22 cellular contexts compared by ENCODE assay signal in genomic region chr9:93911871-93912554, GRCh38. TPM values are rescaled to one million over a fixed set of nuclear protein-coding genes. Genes with fewer than 3 reads are reported as not detected.
DNase-seq lines count a peak whose midpoint lies in the region; ATAC-seq and TF ChIP-seq lines count a peak whose summit lies in the region.
"Had no signal": no experiment of that assay in that cellular context is flagged by ENCODE, and none has a peak within 500 bp of the region (broad histone marks: within the 10 kb centered on the region; RNA-seq: fewer than 3 reads in every experiment).

No MANE protein-coding gene starts in this region.

- ATAC-seq in body of pancreas (peak; percentile 15), lower lobe of right lung (peak in 1 of 2 donors; percentile 13), HG03097 (IDR thresholded peaks at IDR 0.05; ENCODE audit: low FRiP score, unreplicated experiment) (no peak)
- ATAC-seq: stimulated activated effector memory CD8-positive, alpha-beta T cell treated with anti-CD3 and anti-CD28 coated beads, Interleukin-12 subunit alpha, Interleukin-12 subunit beta, amount 100 ng/mL, for 72 hours had no signal

- DNase-seq in Daoy (ENCODE audit: low read depth) (peak; percentile 42), NCI-H2081 (lab: John Stamatoyannopoulos, UW) (peak; percentile 70 to 89), body of pancreas (no peak), lower lobe of right lung (peak; percentile 40), GM19240 (ENCODE audit: insufficient read length, low spot score) (no peak), NCI-H524 (lab: John Stamatoyannopoulos, UW) (no peak), osteocyte (ENCODE audit: extremely low spot score, unreplicated experiment) (no peak)
- DNase-seq: activated CD4-positive, alpha-beta T cell treated with anti-CD3 and anti-CD28 coated beads, Interleukin-2, amount 50 U/mL, for 48 hours; AML-193; DMS79; islet precursor cell; KG1; midbrain; NCI-H1694; upper lobe of left lung had no signal

- H3K4me1 Mint-ChIP-seq in osteocyte (ENCODE audit: unreplicated experiment), result no peaks in the 10 kb centered on the region
- H3K4me1 Mint-ChIP-seq: central memory CD8-positive, alpha-beta T cell; stimulated activated effector memory CD8-positive, alpha-beta T cell treated with anti-CD3 and anti-CD28 coated beads, Interleukin-12 subunit alpha, Interleukin-12 subunit beta, amount 100 ng/mL, for 72 hours had no signal

- H3K36me3 ChIP-seq in body of pancreas (replicated peaks in 1 of 2; ENCODE audit: insufficient read depth in 1 of 2, low read depth in 2 of 2) (no peaks in the 10 kb centered on the region), lower lobe of right lung (no peaks in the 10 kb centered on the region)
- H3K36me3 ChIP-seq: neutrophil, upper lobe of left lung had no signal

- H3K9me3 ChIP-seq in body of pancreas (no peaks in the 10 kb centered on the region), lower lobe of right lung (no peaks in the 10 kb centered on the region)
- H3K9me3 ChIP-seq: neutrophil, upper lobe of left lung had no signal

- H3K4me1 ChIP-seq in body of pancreas (no peaks in the 10 kb centered on the region), lower lobe of right lung (no peaks in the 10 kb centered on the region)
- H3K4me1 ChIP-seq: upper lobe of left lung had no signal

- H3K9me3 Mint-ChIP-seq in osteocyte (ENCODE audit: unreplicated experiment), result no peaks in the 10 kb centered on the region
- H3K9me3 Mint-ChIP-seq: activated T-helper 1 cell treated with anti-CD3 and anti-CD28 coated beads, Interleukin-12 subunit alpha, Interleukin-12 subunit beta, Interleukin-2, Interleukin-4 antibody, amounts not matched to agents 30 ng/mL and 10 ng/mL and 1 ng/mL, durations not matched to agents 14 hours and 24 hours and 36 hours; central memory CD8-positive, alpha-beta T cell; stimulated activated effector memory CD8-positive, alpha-beta T cell treated with anti-CD3 and anti-CD28 coated beads, Interleukin-12 subunit alpha, Interleukin-12 subunit beta, amount 100 ng/mL, for 72 hours had no signal

- H3K36me3 Mint-ChIP-seq in osteocyte (ENCODE audit: unreplicated experiment), result no peaks in the 10 kb centered on the region
- H3K36me3 Mint-ChIP-seq: stimulated activated effector memory CD8-positive, alpha-beta T cell treated with anti-CD3 and anti-CD28 coated beads, Interleukin-12 subunit alpha, Interleukin-12 subunit beta, amount 100 ng/mL, for 72 hours had no signal

- no peak for TF ChIP-seq POLR2A in body of pancreas (IDR thresholded peaks at IDR 0.05)

- intact Hi-C loops in body of pancreas (cut with DNase I) (no loop called here), lower lobe of right lung (cut with DNase I) (no loop called here)

- 55 to 71% methylated on average over 17 to 22 of the region's 22 CpGs for WGBS in body of pancreas, 2 donors

- H3K27me3 ChIP-seq in body of pancreas, result no peaks in the 10 kb centered on the region
- peaks cover 35% of the 10 kb centered on the region for H3K27me3 ChIP-seq in lower lobe of right lung (ENCODE audit: low read depth)
- H3K27me3 ChIP-seq: upper lobe of left lung had no signal

- H3K27ac Mint-ChIP-seq in osteocyte (ENCODE audit: unreplicated experiment), result no peak overlapping the region
- H3K27ac Mint-ChIP-seq: activated T-helper 1 cell treated with anti-CD3 and anti-CD28 coated beads, Interleukin-12 subunit alpha, Interleukin-12 subunit beta, Interleukin-2, Interleukin-4 antibody, amounts not matched to agents 30 ng/mL and 10 ng/mL and 1 ng/mL, durations not matched to agents 14 hours and 24 hours and 36 hours; stimulated activated effector memory CD8-positive, alpha-beta T cell treated with anti-CD3 and anti-CD28 coated beads, Interleukin-12 subunit alpha, Interleukin-12 subunit beta, amount 100 ng/mL, for 72 hours had no signal

- no peak overlapping the region for H3K4me3 Mint-ChIP-seq in osteocyte (ENCODE audit: unreplicated experiment)
- H3K4me3 Mint-ChIP-seq: activated T-helper 1 cell treated with anti-CD3 and anti-CD28 coated beads, Interleukin-12 subunit alpha, Interleukin-12 subunit beta, Interleukin-2, Interleukin-4 antibody, amounts not matched to agents 30 ng/mL and 10 ng/mL and 1 ng/mL, durations not matched to agents 14 hours and 24 hours and 36 hours; central memory CD8-positive, alpha-beta T cell; stimulated activated effector memory CD8-positive, alpha-beta T cell treated with anti-CD3 and anti-CD28 coated beads, Interleukin-12 subunit alpha, Interleukin-12 subunit beta, amount 100 ng/mL, for 72 hours had no signal

- no peaks in the 10 kb centered on the region for H3K27me3 Mint-ChIP-seq in osteocyte (ENCODE audit: unreplicated experiment)

- TF ChIP-seq CTCF in body of pancreas (IDR thresholded peaks at IDR 0.05) (no peak), lower lobe of right lung (IDR thresholded peaks at IDR 0.05) (no peak), osteocyte (IDR thresholded peaks at IDR 0.05) (no peak)

- H3K27ac ChIP-seq in body of pancreas (no peak overlapping the region), lower lobe of right lung (no peak overlapping the region)
- H3K27ac ChIP-seq: neutrophil, SK-N-MC, upper lobe of left lung had no signal

- no peak overlapping the region for H3K4me3 ChIP-seq in body of pancreas
- no peak overlapping the region for H3K4me3 ChIP-seq in lower lobe of right lung
- H3K4me3 ChIP-seq: SK-N-MC, upper lobe of left lung had no signal

RNA-seq across cellular contexts. Expression of gene BARX1, which starts 43.1 kb away (rescaled TPM):
- 1.5 and 1.9 TPM in 2 replicates for total RNA-seq in Daoy (2014; rRNA removed; shearing (Covaris generic))
- total RNA-seq in body of pancreas (1 to 10 TPM in 1 of 2 donors, under 1 TPM in 1; 0.26 to 5.6 TPM), lower lobe of right lung (not detected), osteocyte (1.7 and 2.2 TPM in 2 replicates)
- total RNA-seq: skeletal muscle tissue, upper lobe of left lung had no signal

Comparison
In these comparisons a context has a peak if more than half of its experiments do, and no peak if none do; other contexts are left out.
1. DNase-seq: peak in Daoy (single experiment), NCI-H2081 (2 of 2) and lower lobe of right lung (single experiment); none in body of pancreas (0 of 4), GM19240 (single experiment), NCI-H524 (0 of 2) and osteocyte (single experiment).